Comparison of ENCODE assay signal across 16 cellular contexts in the genomic region with DNA sequence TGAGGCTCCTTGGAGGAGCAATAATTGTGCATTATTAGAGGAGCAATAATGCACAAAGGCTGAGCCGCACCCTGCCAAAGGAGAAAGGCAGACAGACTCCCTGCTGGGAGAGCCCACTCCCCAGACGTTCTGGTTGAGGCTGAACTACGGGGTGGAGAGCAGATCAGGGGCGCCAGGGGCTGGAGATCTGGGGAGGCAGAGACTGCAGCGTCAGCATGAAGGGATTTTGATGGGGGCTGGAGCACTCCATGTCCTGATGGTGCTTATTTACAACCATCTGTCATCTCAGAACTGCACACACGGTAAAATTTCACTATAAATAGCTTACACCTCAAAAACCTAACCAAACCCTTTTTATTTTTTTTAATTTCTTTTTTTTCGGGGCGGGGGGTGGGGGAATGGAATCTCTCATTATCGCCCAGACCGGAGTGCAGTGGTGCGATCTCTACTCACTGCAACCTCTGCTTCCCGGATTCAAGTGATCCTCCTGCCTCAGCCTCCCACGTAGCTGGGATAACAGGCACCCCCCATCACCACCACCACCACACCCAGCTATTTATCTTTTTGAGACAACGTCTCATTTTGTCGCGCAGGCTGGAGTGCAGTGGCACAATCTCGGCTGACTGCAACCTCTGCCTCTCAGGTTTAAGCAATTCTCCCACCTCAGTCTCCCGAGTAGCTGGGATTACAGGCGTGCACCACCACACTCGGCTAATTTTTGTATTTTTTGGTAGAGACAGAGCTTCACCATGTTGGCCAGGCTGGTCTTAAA. TPM values are rescaled to one million over a fixed set of nuclear protein-coding genes. Genes with fewer than 3 reads are reported as not detected.
DNase-seq lines count a peak whose midpoint lies in the region; ATAC-seq and TF ChIP-seq lines count a peak whose summit lies in the region.
"Had no signal": no experiment of that assay in that cellular context is flagged by ENCODE, and none has a peak within 500 bp of the region (broad histone marks: within the 10 kb centered on the region; RNA-seq: fewer than 3 reads in every experiment).

No MANE protein-coding gene starts in this region.

- H3K4me3 Mint-ChIP-seq in activated T-cell treated with anti-CD3 and anti-CD28 coated beads, Interleukin-2, amount 50 U/mL, for 24 hours, result no peak overlapping the region
- H3K4me3 Mint-ChIP-seq in activated T-cell treated with anti-CD3 and anti-CD28 coated beads, Interleukin-2, amount 50 U/mL, for 4 hours, result no peak overlapping the region
- H3K4me3 Mint-ChIP-seq in activated T-helper 17 cell treated with anti-CD3 and anti-CD28 coated beads, Interleukin-2, amount 50 U/mL, for 72 hours, result no peak overlapping the region
- no peak overlapping the region for H3K4me3 Mint-ChIP-seq in nephron progenitor cell

- H3K27ac Mint-ChIP-seq in activated T-cell treated with anti-CD3 and anti-CD28 coated beads, Interleukin-2, amount 50 U/mL, for 24 hours, result peak overlapping the region; percentile 29
- H3K27ac Mint-ChIP-seq in activated T-helper 17 cell treated with anti-CD3 and anti-CD28 coated beads, Interleukin-2, amount 50 U/mL, for 72 hours, result peak overlapping the region; percentile 50
- H3K27ac Mint-ChIP-seq in nephron progenitor cell, result peak overlapping the region; percentile 76
- H3K27ac Mint-ChIP-seq: IgD-negative memory B cell had no signal

- no peaks in the 10 kb centered on the region for H3K27me3 Mint-ChIP-seq in activated T-cell treated with anti-CD3 and anti-CD28 coated beads, Interleukin-2, amount 50 U/mL, for 24 hours
- no peaks in the 10 kb centered on the region for H3K27me3 Mint-ChIP-seq in activated T-cell treated with anti-CD3 and anti-CD28 coated beads, Interleukin-2, amount 50 U/mL, for 4 hours (ENCODE audit: low read depth)
- H3K27me3 Mint-ChIP-seq in activated T-helper 17 cell treated with anti-CD3 and anti-CD28 coated beads, Interleukin-2, amount 50 U/mL, for 72 hours, result no peaks in the 10 kb centered on the region
- peaks cover 3% of the 10 kb centered on the region for H3K27me3 Mint-ChIP-seq in nephron progenitor cell (ENCODE audit: low read depth, poor library complexity)
- H3K27me3 Mint-ChIP-seq: IgD-negative memory B cell had no signal

- H3K9me3 Mint-ChIP-seq in activated T-cell treated with anti-CD3 and anti-CD28 coated beads, Interleukin-2, amount 50 U/mL, for 24 hours, result no peaks in the 10 kb centered on the region
- H3K9me3 Mint-ChIP-seq in activated T-cell treated with anti-CD3 and anti-CD28 coated beads, Interleukin-2, amount 50 U/mL, for 4 hours, result no peaks in the 10 kb centered on the region
- H3K9me3 Mint-ChIP-seq in activated T-helper 17 cell treated with anti-CD3 and anti-CD28 coated beads, Interleukin-2, amount 50 U/mL, for 72 hours, result no peaks in the 10 kb centered on the region
- H3K9me3 Mint-ChIP-seq in nephron progenitor cell, result no peaks in the 10 kb centered on the region
- H3K9me3 Mint-ChIP-seq: IgD-negative memory B cell had no signal

- TF ChIP-seq CTCF in nephron progenitor cell (IDR thresholded peaks at IDR 0.05), result no peak

- peaks cover 40% of the 10 kb centered on the region for H3K36me3 Mint-ChIP-seq in activated T-cell treated with anti-CD3 and anti-CD28 coated beads, Interleukin-2, amount 50 U/mL, for 24 hours (ENCODE audit: low read depth)
- H3K36me3 Mint-ChIP-seq in activated T-cell treated with anti-CD3 and anti-CD28 coated beads, Interleukin-2, amount 50 U/mL, for 4 hours (ENCODE audit: insufficient read depth), result peaks cover 4% of the 10 kb centered on the region
- H3K36me3 Mint-ChIP-seq in activated T-helper 17 cell treated with anti-CD3 and anti-CD28 coated beads, Interleukin-2, amount 50 U/mL, for 72 hours (ENCODE audit: low read depth), result peaks cover 21% of the 10 kb centered on the region
- no peaks in the 10 kb centered on the region for H3K36me3 Mint-ChIP-seq in nephron progenitor cell (ENCODE audit: low read depth)

- H3K4me1 Mint-ChIP-seq in activated T-cell treated with anti-CD3 and anti-CD28 coated beads, Interleukin-2, amount 50 U/mL, for 24 hours (ENCODE audit: low read depth), result peaks cover 20% of the 10 kb centered on the region
- H3K4me1 Mint-ChIP-seq in activated T-cell treated with anti-CD3 and anti-CD28 coated beads, Interleukin-2, amount 50 U/mL, for 4 hours (ENCODE audit: low read depth), result peaks cover 16% of the 10 kb centered on the region
- H3K4me1 Mint-ChIP-seq in activated T-helper 17 cell treated with anti-CD3 and anti-CD28 coated beads, Interleukin-2, amount 50 U/mL, for 72 hours, result peaks cover 8% of the 10 kb centered on the region
- peaks cover 31% of the 10 kb centered on the region for H3K4me1 Mint-ChIP-seq in nephron progenitor cell

- ATAC-seq in activated T-cell treated with anti-CD3 and anti-CD28 coated beads, Interleukin-2, amount 50 U/mL, for 4 hours, result no peak
- ATAC-seq in activated T-helper 17 cell treated with anti-CD3 and anti-CD28 coated beads, Interleukin-2, amount 50 U/mL, for 72 hours (replicated peaks), result no peak
- ATAC-seq: Panc1 had no signal

- DNase-seq in activated T-cell treated with anti-CD3 and anti-CD28 coated beads, Interleukin-2, amount 50 U/mL, for 24 hours, result no peak
- no peak for DNase-seq in activated T-cell treated with anti-CD3 and anti-CD28 coated beads, Interleukin-2, amount 50 U/mL, for 4 hours
- DNase-seq in NCI-H1694 treated with DMSO at 0.1 percent for 48 hours (lab: John Stamatoyannopoulos, UW) (peak; percentile 61), nephron progenitor cell (no peak), NCI-H1105 treated with DMSO at 0.1 percent for 48 hours (lab: John Stamatoyannopoulos, UW) (no peak), NCI-H146 (lab: John Stamatoyannopoulos, UW) (no peak), HuH-7.5 (ENCODE audit: low spot score) (no peak)
- DNase-seq: MV-4-11, NCI-H1436, NCI-H2107, NCI-H446, NCI-H774, SHP77 had no signal

RNA-seq across cellular contexts. Expression of a gene that starts 4.3 kb away (rescaled TPM):
- 1 to 10 TPM; 3.5 to 5.7 (median 4.1) TPM for total RNA-seq in activated T-cell treated with anti-CD3 and anti-CD28 coated beads, Interleukin-2, amount 50 U/mL, for 4 hours
- 1 to 10 TPM; 6.2 to 8.2 TPM for total RNA-seq in activated T-helper 17 cell treated with anti-CD3 and anti-CD28 coated beads, Interleukin-2, amount 50 U/mL, for 72 hours
